In the genomic region with DNA sequence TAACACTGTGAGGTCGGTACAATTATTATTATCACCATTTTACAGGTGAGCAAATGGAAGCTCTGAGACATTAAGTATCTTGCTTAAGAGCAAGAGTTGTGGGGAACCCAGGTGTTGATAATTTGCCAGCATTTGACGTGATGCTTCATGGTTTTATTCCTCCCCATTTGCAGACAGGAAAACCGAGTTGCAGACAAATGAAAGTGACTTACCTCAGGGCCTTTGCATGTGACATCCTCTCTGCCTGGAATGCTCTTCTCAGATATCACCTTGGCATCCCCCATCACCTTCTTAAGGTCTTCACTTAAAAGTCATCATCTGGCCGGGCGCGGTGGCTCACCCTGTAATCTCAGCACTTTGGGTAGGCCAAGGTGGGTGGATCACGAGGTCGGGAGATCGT, we compare ENCODE assay signal across 32 cellular contexts. TPM values are rescaled to one million over a fixed set of nuclear protein-coding genes. Genes with fewer than 3 reads are reported as not detected.
DNase-seq lines count a peak whose midpoint lies in the region; ATAC-seq, FAIRE-seq and TF ChIP-seq lines count a peak whose summit lies in the region.
"Had no signal": no experiment of that assay in that cellular context is flagged by ENCODE, and none has a peak within 500 bp of the region (broad histone marks: within the 10 kb centered on the region; RNA-seq: fewer than 3 reads in every experiment).

No MANE protein-coding gene starts in this region.

- DNase-seq in K562 (ENCODE audit: extremely low read depth in 1 of 4, low spot score in 3 of 4) (no peak), sigmoid colon (peak; percentile 40), GM10266 (ENCODE audit: extremely low spot score) (no peak), AML-193 (lab: John Stamatoyannopoulos, UW) (no peak)
- DNase-seq in central memory CD4-positive, alpha-beta T cell, result no peak
- DNase-seq: 8988T; ACHN; BE2C; C1 segment of cervical spinal cord; Caco-2; Calu3; CD4-positive, alpha-beta memory T cell; CD4-positive, alpha-beta T cell; CD4-positive, CD25-positive, alpha-beta regulatory T cell; CD8-positive, alpha-beta memory T cell; CD8-positive, alpha-beta T cell; COR-L47; DMS 273 treated with DMSO at 0.1 percent for 48 hours; DMS153; DMS53; DMS79; DMS79 treated with DMSO at 0.1 percent for 48 hours; DND-41; EL had no signal

- no peak for TF ChIP-seq CTCF in HEK293 (tag by site-specific recombination; IDR thresholded peaks at IDR 0.05)
- TF ChIP-seq CTCF in K562 (IDR thresholded peaks at IDR 0.05 in 2 of 3, conservative IDR thresholded peaks at IDR 0.05 in 1 of 3; ENCODE audit: insufficient read depth in 2 of 3, low read depth in 1 of 3, low read length in 3 of 3), result no peak
- no peak for TF ChIP-seq CTCF in sigmoid colon (IDR thresholded peaks at IDR 0.05)
- TF ChIP-seq CTCF in GM10266 (IDR thresholded peaks at IDR 0.05; ENCODE audit: control insufficient read depth, insufficient read depth, low read depth, missing control alignments), result no peak

- no peak overlapping the region for H3K9ac ChIP-seq in K562 (ENCODE audit: insufficient read depth in 1 of 2, low read depth in 2 of 2, low read length in 2 of 2)
- H3K9ac ChIP-seq: BLaER1; BLaER1 treated with 17β-estradiol and CSF1 and Interleukin-3, amounts not matched to agents 10 nM and 100 nM had no signal

- H3K4me1 ChIP-seq in HEK293 (ENCODE audit: control insufficient read depth, insufficient read depth, low read length) (no peaks in the 10 kb centered on the region), K562 (replicated peaks in 1 of 2; ENCODE audit: control insufficient read depth in 2 of 2, insufficient read depth in 2 of 2, low read length in 2 of 2) (no peaks in the 10 kb centered on the region), sigmoid colon (no peaks in the 10 kb centered on the region)
- H3K4me1 ChIP-seq: A549, BE2C had no signal

- H3K36me3 ChIP-seq in HEK293 (ENCODE audit: control insufficient read depth in 2 of 2, insufficient read depth in 1 of 2, low read length in 2 of 2) (no peaks in the 10 kb centered on the region), K562 (ENCODE audit: control insufficient read depth, insufficient read depth, low read length) (no peaks in the 10 kb centered on the region), sigmoid colon (no peaks in the 10 kb centered on the region)
- H3K36me3 ChIP-seq: BE2C; BLaER1; BLaER1 treated with 17β-estradiol and CSF1 and Interleukin-3, amounts not matched to agents 10 nM and 100 nM had no signal

- in situ Hi-C loops in K562 (cut with MboI), result no loop called here

- H4K20me1 ChIP-seq in K562 (replicated peaks; ENCODE audit: control insufficient read depth, insufficient read depth, low read length), result 0 out of 2 replicates have a peak, but pooled peaks cover 3% of the 10 kb centered on the region
- H4K20me1 ChIP-seq: BLaER1; BLaER1 treated with 17β-estradiol and CSF1 and Interleukin-3, amounts not matched to agents 10 nM and 100 nM had no signal

- no peak overlapping the region for H3K4me3 ChIP-seq in HEK293 (ENCODE audit: low read depth, low read length)
- no peak overlapping the region for H3K4me3 ChIP-seq in K562
- no peak overlapping the region for H3K4me3 ChIP-seq in sigmoid colon
- H3K4me3 ChIP-seq: A549; BLaER1; BLaER1 treated with 17β-estradiol and CSF1 and Interleukin-3, amounts not matched to agents 10 nM and 100 nM had no signal

- no peak overlapping the region for H3K4me2 ChIP-seq in K562 (ENCODE audit: insufficient read depth, low read length)
- H3K4me2 ChIP-seq: A549, BLaER1 had no signal

- no peaks in the 10 kb centered on the region for H3K9me1 ChIP-seq in K562 (ENCODE audit: control insufficient read depth, insufficient read depth, low read length)

- TF ChIP-seq POLR2A in K562 (conservative IDR thresholded peaks at IDR 0.05), result no peak
- TF ChIP-seq POLR2A in sigmoid colon (IDR thresholded peaks at IDR 0.05), result no peak

- no peak for ATAC-seq in K562
- ATAC-seq: A549; CD8-positive, alpha-beta T cell had no signal

- H3K79me2 ChIP-seq in K562 (ENCODE audit: control insufficient read depth, insufficient read depth, low read length), result no peaks in the 10 kb centered on the region

- CTCF ChIA-PET in HEK293 (lab: Yijun Ruan, JAX) (interaction anchor here (0.7 to 2.9 kb wide), 5 partner anchors 12 to 107 kb away, joined by 3 to 9 read pairs (median 7); no protein-coding TSS in a partner anchor), K562 (lab: Yijun Ruan, JAX; ENCODE audit: low intra/inter-chr PET ratio) (interaction anchor here (0.9 kb wide), 1 partner anchor 98 kb away, joined by 3 read pairs; no protein-coding TSS in a partner anchor)

- H3K9me3 ChIP-seq in HEK293 (ENCODE audit: control insufficient read depth, insufficient read depth, low read depth, low read length) (no peaks in the 10 kb centered on the region), K562 (replicated peaks; ENCODE audit: control insufficient read depth, insufficient read depth, low read depth, low read length) (no peaks in the 10 kb centered on the region), sigmoid colon (no peaks in the 10 kb centered on the region)
- H3K9me3 ChIP-seq: A549; BE2C; BLaER1; BLaER1 treated with 17β-estradiol and CSF1 and Interleukin-3, amounts not matched to agents 10 nM and 100 nM; Caco-2 had no signal

- TF ChIP-seq EP300 in K562 (IDR thresholded peaks at IDR 0.05; ENCODE audit: low read length) (no peak), sigmoid colon (IDR thresholded peaks at IDR 0.05) (no peak)

- H3K27me3 ChIP-seq in K562 (ENCODE audit: control insufficient read depth in 2 of 2, insufficient read depth in 2 of 2, low read length in 2 of 2) (peaks cover 0 to 7% of the 10 kb centered on the region in 2 experiments; a peak in 2 of 5 replicates), sigmoid colon (no peaks in the 10 kb centered on the region)
- H3K27me3 ChIP-seq: BE2C; BLaER1; BLaER1 treated with 17β-estradiol and CSF1 and Interleukin-3, amounts not matched to agents 10 nM and 100 nM had no signal

- H3K27ac ChIP-seq in HEK293 (ENCODE audit: extremely low read depth, low read depth, low read length) (no peak overlapping the region), K562 (ENCODE audit: extremely low read depth, low read depth, low read length) (no peak overlapping the region), sigmoid colon (no peak overlapping the region)
- H3K27ac ChIP-seq: 22Rv1, A549, BLaER1, C4-2B had no signal

- no peak overlapping the region for H2AFZ ChIP-seq in K562 (ENCODE audit: low read depth, low read length)

- intact Hi-C loops in K562 (cut with micrococcal nuclease) (loop anchor here (5.0 kb wide), 2 partner anchors 96 to 104 kb away; no protein-coding TSS in a partner anchor), sigmoid colon (cut with DNase I) (loop anchor here (5.0 kb wide), 1 partner anchor 529 kb away; a partner anchor contains a TSS)

- FAIRE-seq in K562 (lab: Jason Lieb, UNC), result no peak
- FAIRE-seq: A204.1, A549, D721Med had no signal

- 31% methylated on average over 9 of the region's 9 CpGs for WGBS in K562 (ENCODE audit: insufficient coverage, low coverage, missing lambda C conversion rate)
- 73 to 79% methylated on average over 9 of the region's 9 CpGs for WGBS in sigmoid colon, 2 donors

- no TSS peak for BruUV-seq in K562 (replicated peaks; lab: Mats Ljungman, UMichigan)

- POLR2A ChIA-PET in HEK293 (lab: Yijun Ruan, JAX), result no interaction called here
- POLR2A ChIA-PET in K562 (lab: Yijun Ruan, JAX), result no interaction called here

- no peak for TF ChIP-seq RAD21 in K562 (CRISPR knock-in tag; conservative IDR thresholded peaks at IDR 0.05 in 1 of 2, IDR thresholded peaks at IDR 0.05 in 1 of 2)

TF ChIP-seq in HEK293, 187 proteins besides CTCF, POLR2A, EP300 and RAD21:
- no peak for TF ChIP-seq KLF10 (tag by site-specific recombination; IDR thresholded peaks at IDR 0.05)
- peak; percentile 81 for TF ChIP-seq ZNF623 (tag by site-specific recombination; IDR thresholded peaks at IDR 0.05)

TF ChIP-seq in K562, 482 proteins besides CTCF, POLR2A, EP300 and RAD21 (continues in another document):
- TF ChIP-seq, protein P1, sequence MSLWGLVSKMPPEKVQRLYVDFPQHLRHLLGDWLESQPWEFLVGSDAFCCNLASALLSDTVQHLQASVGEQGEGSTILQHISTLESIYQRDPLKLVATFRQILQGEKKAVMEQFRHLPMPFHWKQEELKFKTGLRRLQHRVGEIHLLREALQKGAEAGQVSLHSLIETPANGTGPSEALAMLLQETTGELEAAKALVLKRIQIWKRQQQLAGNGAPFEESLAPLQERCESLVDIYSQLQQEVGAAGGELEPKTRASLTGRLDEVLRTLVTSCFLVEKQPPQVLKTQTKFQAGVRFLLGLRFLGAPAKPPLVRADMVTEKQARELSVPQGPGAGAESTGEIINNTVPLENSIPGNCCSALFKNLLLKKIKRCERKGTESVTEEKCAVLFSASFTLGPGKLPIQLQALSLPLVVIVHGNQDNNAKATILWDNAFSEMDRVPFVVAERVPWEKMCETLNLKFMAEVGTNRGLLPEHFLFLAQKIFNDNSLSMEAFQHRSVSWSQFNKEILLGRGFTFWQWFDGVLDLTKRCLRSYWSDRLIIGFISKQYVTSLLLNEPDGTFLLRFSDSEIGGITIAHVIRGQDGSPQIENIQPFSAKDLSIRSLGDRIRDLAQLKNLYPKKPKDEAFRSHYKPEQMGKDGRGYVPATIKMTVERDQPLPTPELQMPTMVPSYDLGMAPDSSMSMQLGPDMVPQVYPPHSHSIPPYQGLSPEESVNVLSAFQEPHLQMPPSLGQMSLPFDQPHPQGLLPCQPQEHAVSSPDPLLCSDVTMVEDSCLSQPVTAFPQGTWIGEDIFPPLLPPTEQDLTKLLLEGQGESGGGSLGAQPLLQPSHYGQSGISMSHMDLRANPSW (CRISPR knock-in tag; IDR thresholded peaks at IDR 0.05), result no peak

RNA-seq across cellular contexts. Expression of a gene that starts 21.0 kb away (rescaled TPM):
- 0.42 TPM in 1 of 2 replicates, not detected in the other for total RNA-seq in K562 (2011; cell fraction: chromatin; rRNA removed; ENCODE audit: low replicate concordance)
- total RNA-seq in K562 (2011; cell fraction: nucleolus; rRNA removed), result 0.13 TPM in 1 of 2 replicates, not detected in the other
- 0.31 and 0.37 TPM in 2 replicates for total RNA-seq in K562 (2011; cell fraction: nucleoplasm; rRNA removed)
- total RNA-seq in K562 (2014; rRNA removed) (0.09 and 0.20 TPM in 2 replicates), K562 (2014; rRNA removed; fragmentation: Illumina TruSeq; extraction: Trizol) (0.38 and 0.44 TPM in 2 replicates), K562 (2015; rRNA removed; fragmentation: Illumina TruSeq; extraction: Trizol) (0.25 and 0.30 TPM in 2 replicates), K562 (2021) (0.40 TPM in 2 replicates), sigmoid colon (1 to 10 TPM; 3.9 to 8.0 (median 5.0) TPM)
- polyA plus RNA-seq in K562 (2011; rRNA removed) (0.04 and 0.12 TPM in 2 replicates), K562 (2014; fragmentation: Illumina TruSeq; extraction: Trizol) (0.46 and 0.65 TPM in 2 replicates), K562 (2014; fragmentation: Nextera tagmentation; extraction: Ambion mirVana) (under 1 TPM; 0.30 to 0.38 TPM), K562 (2014; rRNA removed) (0.15 and 0.27 TPM in 2 replicates), sigmoid colon (1 to 10 TPM in 2 of 3 donors, under 1 TPM in 1; 0.60 to 1.9 (median 1.4) TPM)
- polyA plus RNA-seq in K562 (2011; cell fraction: cytosol; rRNA removed), result 0.04 TPM in 1 of 2 replicates, not detected in the other
- polyA plus RNA-seq in K562 (2011; cell fraction: nucleus; rRNA removed), result 0.08 TPM in 1 of 2 replicates, not detected in the other
- 0.68 and 6.5 TPM in 2 replicates for polyA plus RNA-seq in K562 (2012)
- not detected in 2 replicates for polyA minus RNA-seq in K562 (2011; rRNA and poly(A)+ RNA removed)
- not detected in 2 replicates for polyA minus RNA-seq in K562 (2011; cell fraction: cytosol; rRNA and poly(A)+ RNA removed)
- polyA minus RNA-seq in K562 (2011; cell fraction: nucleus; rRNA and poly(A)+ RNA removed), result not detected in 2 replicates
- total RNA-seq: Caco-2, Calu3 had no signal
